ENCODE assay signal across 8 cellular contexts in the genomic region with DNA sequence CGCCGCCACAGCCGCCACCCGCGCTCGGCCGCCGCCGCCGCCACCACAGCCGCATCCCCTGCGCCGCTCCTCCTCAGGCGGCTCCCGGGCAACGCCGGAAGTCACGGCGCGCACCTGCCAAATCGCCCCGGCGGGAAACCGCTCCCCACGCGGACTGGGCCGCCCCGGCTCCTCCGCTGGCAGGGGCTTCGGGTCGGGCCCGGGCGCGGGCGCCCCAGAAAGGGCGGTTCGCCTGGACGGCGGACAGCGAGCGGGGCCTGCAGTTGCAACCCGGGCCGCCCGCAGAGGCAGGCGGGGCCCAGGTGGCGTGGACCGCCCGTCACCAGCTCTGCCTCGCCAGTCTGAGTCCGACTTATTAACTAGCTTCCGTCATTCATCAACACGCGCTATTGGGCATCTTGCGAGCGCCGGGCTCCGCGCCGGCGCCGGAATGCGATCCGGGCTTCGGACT. TPM values are rescaled to one million over a fixed set of nuclear protein-coding genes. Genes with fewer than 3 reads are reported as not detected.
DNase-seq lines count a peak whose midpoint lies in the region; ATAC-seq, FAIRE-seq and TF ChIP-seq lines count a peak whose summit lies in the region.

A gene with protein sequence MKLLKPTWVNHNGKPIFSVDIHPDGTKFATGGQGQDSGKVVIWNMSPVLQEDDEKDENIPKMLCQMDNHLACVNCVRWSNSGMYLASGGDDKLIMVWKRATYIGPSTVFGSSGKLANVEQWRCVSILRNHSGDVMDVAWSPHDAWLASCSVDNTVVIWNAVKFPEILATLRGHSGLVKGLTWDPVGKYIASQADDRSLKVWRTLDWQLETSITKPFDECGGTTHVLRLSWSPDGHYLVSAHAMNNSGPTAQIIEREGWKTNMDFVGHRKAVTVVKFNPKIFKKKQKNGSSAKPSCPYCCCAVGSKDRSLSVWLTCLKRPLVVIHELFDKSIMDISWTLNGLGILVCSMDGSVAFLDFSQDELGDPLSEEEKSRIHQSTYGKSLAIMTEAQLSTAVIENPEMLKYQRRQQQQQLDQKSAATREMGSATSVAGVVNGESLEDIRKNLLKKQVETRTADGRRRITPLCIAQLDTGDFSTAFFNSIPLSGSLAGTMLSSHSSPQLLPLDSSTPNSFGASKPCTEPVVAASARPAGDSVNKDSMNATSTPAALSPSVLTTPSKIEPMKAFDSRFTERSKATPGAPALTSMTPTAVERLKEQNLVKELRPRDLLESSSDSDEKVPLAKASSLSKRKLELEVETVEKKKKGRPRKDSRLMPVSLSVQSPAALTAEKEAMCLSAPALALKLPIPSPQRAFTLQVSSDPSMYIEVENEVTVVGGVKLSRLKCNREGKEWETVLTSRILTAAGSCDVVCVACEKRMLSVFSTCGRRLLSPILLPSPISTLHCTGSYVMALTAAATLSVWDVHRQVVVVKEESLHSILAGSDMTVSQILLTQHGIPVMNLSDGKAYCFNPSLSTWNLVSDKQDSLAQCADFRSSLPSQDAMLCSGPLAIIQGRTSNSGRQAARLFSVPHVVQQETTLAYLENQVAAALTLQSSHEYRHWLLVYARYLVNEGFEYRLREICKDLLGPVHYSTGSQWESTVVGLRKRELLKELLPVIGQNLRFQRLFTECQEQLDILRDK (minus strand): TSS at position 93 of the 451 bp plus-strand sequence. CDS start 257 bp downstream, outside the sequence.

- no peak for FAIRE-seq in kidney (lab: Jason Lieb, UNC)

- no peak for TF ChIP-seq CTCF in kidney (IDR thresholded peaks at IDR 0.05; ENCODE audit: borderline replicate concordance, extremely low read depth, insufficient read depth)

- peak; percentile 24 for ATAC-seq in HG02973 (IDR thresholded peaks at IDR 0.05; ENCODE audit: unreplicated experiment)

- peak within 1 kb of the TSS; percentile 81 to 96 for H3K9ac ChIP-seq in kidney (ENCODE audit: low read length in 2 of 2)

- intact Hi-C loops in kidney (cut with DNase I): no loop called here

- peak within 1 kb of the TSS; percentile 95 to 98 for H3K27ac ChIP-seq in kidney (ENCODE audit: low read depth in 2 of 2, low read length in 2 of 2)

- DNase-seq in NCI-H82 (lab: John Stamatoyannopoulos, UW): peak; percentile 75
- DNase-seq in NCI-H82 treated with DMSO at 0.1 percent for 48 hours (lab: John Stamatoyannopoulos, UW; ENCODE audit: unreplicated experiment): no peak
- peak; percentile 13 for DNase-seq in NCI-H2107 treated with DMSO at 0.1 percent for 48 hours (lab: John Stamatoyannopoulos, UW; ENCODE audit: unreplicated experiment)
- DNase-seq in activated CD4-positive, CD25-positive, alpha-beta regulatory T cell (lab: John Stamatoyannopoulos, UW): peak; percentile 62 to 80 (median 74)
- peak; percentile 83 for DNase-seq in central memory CD4-positive, alpha-beta T cell
- DNase-seq in kidney: peak; percentile 94
- DNase-seq in stimulated activated CD4-positive, alpha-beta T cell treated with anti-CD3 and anti-CD28 coated beads, Interleukin-15, amount 100 ng/mL, for 48 hours (ENCODE audit: low read depth in 2 of 2): peak; percentile 74 to 78

- peaks cover 8 to 18% of the 10 kb centered on the region in 2 donors for H3K4me1 ChIP-seq in kidney (ENCODE audit: control insufficient read depth in 1 of 2, insufficient read depth in 1 of 2, low read depth in 1 of 2, low read length in 2 of 2)

- peaks cover 11 to 12% of the 10 kb centered on the region in 2 donors for H3K36me3 ChIP-seq in kidney (ENCODE audit: control insufficient read depth in 1 of 2, insufficient read depth in 2 of 2, low read length in 2 of 2)

- no peaks in the 10 kb centered on the region for H3K9me3 ChIP-seq in kidney (ENCODE audit: control insufficient read depth in 1 of 2, low read length in 2 of 2)

- H3K4me3 ChIP-seq in kidney (ENCODE audit: low read length in 2 of 2): peak within 1 kb of the TSS; percentile 90 to 97

RNA-seq across cellular contexts. Expression of the gene that starts here (rescaled TPM):
- total RNA-seq in kidney: 26.8 TPM
- polyA plus RNA-seq in kidney (ENCODE audit: insufficient read depth, low read depth, low replicate concordance): 18.5 TPM
